In the genomic region with DNA sequence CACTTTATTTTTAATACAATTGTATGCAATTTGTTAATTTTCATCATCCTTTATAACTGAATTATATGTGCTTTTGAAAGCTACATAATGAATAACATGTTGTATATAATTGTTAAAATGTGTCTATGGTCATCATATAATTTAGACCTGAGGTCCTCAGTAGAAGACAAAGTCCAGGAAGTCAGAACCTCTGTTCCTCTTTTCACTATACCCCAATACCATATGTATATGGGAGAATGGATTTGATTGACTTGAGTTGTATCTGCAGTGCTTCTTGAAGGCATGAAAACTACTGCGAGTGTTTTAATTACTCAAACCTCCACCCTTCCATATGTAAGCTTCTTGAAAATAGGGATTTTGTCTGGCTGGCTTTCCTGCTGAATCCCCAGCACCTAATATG, we compare ENCODE assay signal across 20 cellular contexts.
"Had no signal": no experiment of that assay in that cellular context is flagged by ENCODE, and none has a peak within 500 bp of the region (broad histone marks: within the 10 kb centered on the region; RNA-seq: fewer than 3 reads in every experiment).

No MANE protein-coding gene starts in this region.

- H3K27ac Mint-ChIP-seq: nephron progenitor cell had no signal

- H3K27me3 ChIP-seq: colonic mucosa, dorsolateral prefrontal cortex, heart right ventricle, sigmoid colon, stomach had no signal

- H3K4me1 ChIP-seq: colonic mucosa, sigmoid colon had no signal

- FAIRE-seq: islet of Langerhans had no signal

- DNase-seq: colonic mucosa; dorsolateral prefrontal cortex; effector CD8-positive, alpha-beta T cell; foreskin melanocyte; heart right ventricle; hypothalamus; kidney glomerular epithelial cell; mesendoderm; naive B cell; nephron progenitor cell; posterior cingulate gyrus; sigmoid colon; stimulated activated CD4-positive, alpha-beta T cell treated with anti-CD3 and anti-CD28 coated beads, Interleukin-12 subunit alpha, Interleukin-12 subunit beta, amount 100 ng/mL, for 4 hours; stimulated activated naive CD4-positive, alpha-beta T cell; stomach; substantia nigra; trophoblast cell had no signal

- H3K4me3 Mint-ChIP-seq: nephron progenitor cell had no signal

- H3K9me3 ChIP-seq: colonic mucosa, heart right ventricle, sigmoid colon, stomach, thoracic aorta had no signal

- H3K27ac ChIP-seq: colonic mucosa, dorsolateral prefrontal cortex, sigmoid colon, skin epidermis, thoracic aorta had no signal

- H3K36me3 ChIP-seq: colonic mucosa, heart right ventricle, sigmoid colon, stomach, thoracic aorta had no signal

- H3K4me3 ChIP-seq: colonic mucosa, dorsolateral prefrontal cortex, heart right ventricle, sigmoid colon, skin epidermis, stomach, thoracic aorta had no signal

- H3K27me3 Mint-ChIP-seq: naive B cell had no signal
